In the genomic region with DNA sequence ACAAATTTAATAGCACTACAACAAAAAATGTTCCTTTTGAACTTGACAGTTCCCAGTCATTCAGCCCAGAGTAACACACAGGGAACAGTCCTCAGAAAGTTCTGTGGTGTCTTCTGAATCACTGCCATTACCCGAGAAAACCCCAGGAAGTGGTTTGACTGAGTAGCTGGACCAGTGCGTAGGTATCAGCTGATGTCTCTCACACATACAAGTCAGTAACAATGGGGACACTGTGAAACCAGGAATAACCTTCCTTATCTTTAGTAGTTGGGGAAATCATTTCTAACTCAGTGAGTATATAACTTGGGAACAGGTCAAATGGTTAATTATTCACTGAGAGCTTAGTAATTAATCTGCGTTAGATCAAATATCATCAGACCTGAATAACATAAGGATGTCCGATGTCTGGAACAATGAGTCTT, we compare ENCODE assay signal across 8 cellular contexts.
DNase-seq lines count a peak whose midpoint lies in the region; ATAC-seq and FAIRE-seq lines count a peak whose summit lies in the region.

No MANE protein-coding gene starts in this region.

- no peak overlapping the region for H2AFZ ChIP-seq in Karpas-422 (ENCODE audit: low read length)

- H4K20me1 ChIP-seq in BLaER1 treated with 17β-estradiol and CSF1 and Interleukin-3, amounts not matched to agents 10 nM and 100 nM, result peaks cover 0 to 58% (median 0%) of the 10 kb centered on the region in 11 experiments; a peak in 5 of 22 replicates
- H4K20me1 ChIP-seq in Karpas-422 (ENCODE audit: insufficient read depth, low read depth, low read length), result no peaks in the 10 kb centered on the region

- no peak overlapping the region for H3K4me3 ChIP-seq in BLaER1 treated with 17β-estradiol and CSF1 and Interleukin-3, amounts not matched to agents 10 nM and 100 nM
- H3K4me3 ChIP-seq in small intestine (ENCODE audit: low read depth in 1 of 2, low read length in 2 of 2), result no peak overlapping the region
- no peak overlapping the region for H3K4me3 ChIP-seq in Karpas-422 (ENCODE audit: low read length)

- no peaks in the 10 kb centered on the region for H3K27me3 ChIP-seq in BLaER1 treated with 17β-estradiol and CSF1 and Interleukin-3, amounts not matched to agents 10 nM and 100 nM
- H3K27me3 ChIP-seq in small intestine (ENCODE audit: control insufficient read depth in 2 of 2, insufficient read depth in 2 of 2, low read length in 2 of 2) (no peaks in the 10 kb centered on the region), Karpas-422 (ENCODE audit: low read length) (no peaks in the 10 kb centered on the region)

- H3K79me2 ChIP-seq in Karpas-422 (ENCODE audit: low read length), result no peaks in the 10 kb centered on the region

- DNase-seq in activated T-cell treated with anti-CD3 and anti-CD28 coated beads, Interleukin-2, amount 50 U/mL, for 24 hours, result no peak
- peak; percentile 75 for DNase-seq in globus pallidus (ENCODE audit: low spot score)
- DNase-seq in small intestine, result peak; percentile 93
- DNase-seq in Karpas-422, result no peak
- no peak for DNase-seq in RPMI8226

- H3K4me1 ChIP-seq in BLaER1 treated with 17β-estradiol and CSF1 and Interleukin-3, amounts not matched to agents 10 nM and 100 nM, result peaks cover 32 to 61% (median 46%) of the 10 kb centered on the region in 10 experiments
- peaks cover 7 to 30% of the 10 kb centered on the region in 2 donors for H3K4me1 ChIP-seq in small intestine (ENCODE audit: control insufficient read depth in 2 of 2, insufficient read depth in 1 of 2, low read depth in 1 of 2, low read length in 1 of 2)
- H3K4me1 ChIP-seq in Karpas-422 (ENCODE audit: low read length), result no peaks in the 10 kb centered on the region

- peak overlapping the region; percentile 62 for H3K4me3 Mint-ChIP-seq in activated T-cell treated with anti-CD3 and anti-CD28 coated beads, Interleukin-2, amount 50 U/mL, for 24 hours

- WGBS in small intestine, 3 donors, result 8 to 29% (median 13%) methylated on average over 4 of the region's 4 CpGs

- peaks cover 0 to 12% (median 0%) of the 10 kb centered on the region in 11 experiments; a peak in 4 of 22 replicates for H3K9me3 ChIP-seq in BLaER1 treated with 17β-estradiol and CSF1 and Interleukin-3, amounts not matched to agents 10 nM and 100 nM (replicated peaks in 1 of 11)
- H3K9me3 ChIP-seq in small intestine (ENCODE audit: control insufficient read depth, low read depth) (no peaks in the 10 kb centered on the region), Karpas-422 (ENCODE audit: low read length) (no peaks in the 10 kb centered on the region)

- peaks cover 49% of the 10 kb centered on the region for H3K36me3 Mint-ChIP-seq in activated T-cell treated with anti-CD3 and anti-CD28 coated beads, Interleukin-2, amount 50 U/mL, for 24 hours (ENCODE audit: low read depth)

- no peak overlapping the region; a peak in 1 of 22 replicates for H3K9ac ChIP-seq in BLaER1 treated with 17β-estradiol and CSF1 and Interleukin-3, amounts not matched to agents 10 nM and 100 nM
- no peak overlapping the region for H3K9ac ChIP-seq in Karpas-422 (ENCODE audit: low read length)

- H3K27me3 Mint-ChIP-seq in activated T-cell treated with anti-CD3 and anti-CD28 coated beads, Interleukin-2, amount 50 U/mL, for 24 hours, result no peaks in the 10 kb centered on the region

- H3K27ac Mint-ChIP-seq in activated T-cell treated with anti-CD3 and anti-CD28 coated beads, Interleukin-2, amount 50 U/mL, for 24 hours, result peak overlapping the region; percentile 93

- peak overlapping the region in 6 of 11 experiments; percentile 7 to 46 (median 14); a peak in 9 of 22 replicates for H3K27ac ChIP-seq in BLaER1 treated with 17β-estradiol and CSF1 and Interleukin-3, amounts not matched to agents 10 nM and 100 nM
- H3K27ac ChIP-seq in small intestine (ENCODE audit: low read depth in 1 of 2, low read length in 1 of 2) (peak overlapping the region; percentile 62 to 85), Karpas-422 (ENCODE audit: low read length) (no peak overlapping the region)

- H3K4me1 Mint-ChIP-seq in activated T-cell treated with anti-CD3 and anti-CD28 coated beads, Interleukin-2, amount 50 U/mL, for 24 hours (ENCODE audit: low read depth), result peaks cover 87% of the 10 kb centered on the region

- peaks cover 0 to 24% (median 11%) of the 10 kb centered on the region in 11 experiments; a peak in 12 of 22 replicates for H3K36me3 ChIP-seq in BLaER1 treated with 17β-estradiol and CSF1 and Interleukin-3, amounts not matched to agents 10 nM and 100 nM
- H3K36me3 ChIP-seq in small intestine (ENCODE audit: control insufficient read depth in 2 of 2, insufficient read depth in 2 of 2, low read length in 2 of 2), result no peaks in the 10 kb centered on the region
- no peaks in the 10 kb centered on the region for H3K36me3 ChIP-seq in Karpas-422 (ENCODE audit: insufficient read depth, low read length)

- ATAC-seq in GM19467 (IDR thresholded peaks at IDR 0.05; ENCODE audit: unreplicated experiment) (peak; percentile 88), HG03558 (IDR thresholded peaks at IDR 0.05; ENCODE audit: extremely low read depth, unreplicated experiment) (peak; percentile 81)

- peak; percentile 93 for FAIRE-seq in small intestine (lab: Jason Lieb, UNC)

- H3K9me2 ChIP-seq in Karpas-422 (replicated peaks; ENCODE audit: insufficient read depth, low read length), result no peaks in the 10 kb centered on the region

- peaks cover 6% of the 10 kb centered on the region for H3K9me3 Mint-ChIP-seq in activated T-cell treated with anti-CD3 and anti-CD28 coated beads, Interleukin-2, amount 50 U/mL, for 24 hours

- peak overlapping the region; percentile 8 to 68 (median 46); a peak in 20 of 22 replicates for H3K4me2 ChIP-seq in BLaER1 treated with 17β-estradiol and CSF1 and Interleukin-3, amounts not matched to agents 10 nM and 100 nM
- no peak overlapping the region for H3K4me2 ChIP-seq in Karpas-422 (ENCODE audit: low read depth, low read length, poor library complexity, severe bottlenecking)

Comparison
In these comparisons a context has a peak if more than half of its experiments do, and no peak if none do; other contexts are left out.
1. DNase-seq: peak in globus pallidus (single experiment) and small intestine (single experiment); none in activated T-cell treated with anti-CD3 and anti-CD28 coated beads, Interleukin-2, amount 50 U/mL, for 24 hours (single experiment), Karpas-422 (single experiment) and RPMI8226 (single experiment).